ENCODE assay signal across 26 cellular contexts in the genomic region with DNA sequence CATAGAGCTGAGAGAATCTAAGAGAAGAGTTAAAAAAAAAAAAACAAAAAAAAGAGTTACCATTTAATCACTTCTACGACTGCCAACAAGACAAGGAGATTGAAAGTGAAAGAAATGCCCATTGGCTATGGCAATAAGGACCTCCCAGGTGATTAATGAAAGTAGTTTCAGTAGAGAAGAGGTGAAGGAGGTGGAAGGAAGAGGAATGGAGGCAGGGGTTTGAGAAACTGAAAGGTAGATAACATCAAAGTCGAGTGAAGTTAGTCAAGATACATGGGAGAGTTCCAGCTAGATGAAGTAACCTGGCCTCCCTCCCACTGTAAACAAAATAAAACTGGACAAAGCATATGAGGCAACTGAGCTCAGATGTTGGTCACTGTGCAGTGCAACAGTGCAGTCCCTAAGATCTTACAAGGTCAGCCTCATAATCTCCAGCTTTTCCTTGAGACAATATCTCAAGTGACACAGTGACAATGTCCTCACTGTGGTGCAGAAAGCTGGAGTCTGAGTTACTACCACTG.
DNase-seq lines count a peak whose midpoint lies in the region; ATAC-seq, FAIRE-seq and TF ChIP-seq lines count a peak whose summit lies in the region.
"Had no signal": no experiment of that assay in that cellular context is flagged by ENCODE, and none has a peak within 500 bp of the region (broad histone marks: within the 10 kb centered on the region; RNA-seq: fewer than 3 reads in every experiment).

No MANE protein-coding gene starts in this region.

- intact Hi-C loops in right lobe of liver (cut with DNase I) (no loop called here), HepG2 (cut with micrococcal nuclease; ENCODE audit: unreplicated experiment) (no loop called here)

- no peaks in the 10 kb centered on the region for H3K36me3 ChIP-seq in right lobe of liver
- H3K36me3 ChIP-seq in HepG2 (replicated peaks in 1 of 2; ENCODE audit: control insufficient read depth in 1 of 2, insufficient read depth in 2 of 2, low read length in 2 of 2), result no peaks in the 10 kb centered on the region
- H3K36me3 ChIP-seq in MM.1S (replicated peaks; ENCODE audit: insufficient read depth, low read length), result no peaks in the 10 kb centered on the region
- H3K36me3 ChIP-seq: MG63, Peyer's patch had no signal

- H3K9me3 ChIP-seq in right lobe of liver (no peaks in the 10 kb centered on the region), HepG2 (ENCODE audit: low read length) (no peaks in the 10 kb centered on the region), MM.1S (replicated peaks; ENCODE audit: insufficient read depth, low read length) (no peaks in the 10 kb centered on the region)
- H3K9me3 ChIP-seq: MG63, Peyer's patch had no signal

- H4K20me1 ChIP-seq in HepG2 (ENCODE audit: insufficient read depth, low read length) (no peaks in the 10 kb centered on the region), MM.1S (ENCODE audit: insufficient read depth, low read length) (no peaks in the 10 kb centered on the region)

- no peak overlapping the region for H3K4me3 ChIP-seq in right lobe of liver
- no peak overlapping the region for H3K4me3 ChIP-seq in HepG2 (replicated peaks in 1 of 3; ENCODE audit: insufficient read depth in 1 of 3, low read depth in 2 of 3, low read length in 3 of 3)
- no peak overlapping the region for H3K4me3 ChIP-seq in MM.1S (ENCODE audit: low read length)
- H3K4me3 ChIP-seq: GM23248, K562, MG63, Peyer's patch, SK-N-MC had no signal

- POLR2A ChIA-PET in HepG2 (lab: Yijun Ruan, JAX), result no interaction called here

- no peak for FAIRE-seq in HepG2 (lab: Jason Lieb, UNC)
- FAIRE-seq: D721Med, K562 had no signal

- CTCF ChIA-PET in HepG2 (lab: Yijun Ruan, JAX; ENCODE audit: low intra/inter-chr PET ratio, low total read pairs), result no interaction called here

- no TSS peak for BruUV-seq in HepG2 (replicated peaks; lab: Mats Ljungman, UMichigan)

- H3K27ac ChIP-seq in right lobe of liver (no peak overlapping the region), HepG2 (ENCODE audit: extremely low read length, insufficient read depth, low read length) (no peak overlapping the region), MM.1S (ENCODE audit: low read length) (no peak overlapping the region)
- H3K27ac ChIP-seq: GM23248, Peyer's patch, SK-N-MC had no signal

- no peaks in the 10 kb centered on the region for H3K27me3 ChIP-seq in right lobe of liver
- H3K27me3 ChIP-seq in HepG2 (ENCODE audit: control insufficient read depth in 1 of 2, insufficient read depth in 2 of 2, low read length in 2 of 2), result no peaks in the 10 kb centered on the region; a peak in 1 of 5 replicates
- H3K27me3 ChIP-seq in MM.1S (replicated peaks; ENCODE audit: insufficient read depth, low read length), result no peaks in the 10 kb centered on the region
- H3K27me3 ChIP-seq: MG63, Peyer's patch had no signal

- 30% methylated on average over 2 of the region's 2 CpGs for WGBS in right lobe of liver (ENCODE audit: insufficient coverage, low coverage, low lambda C conversion rate, missing lambda C conversion rate)
- WGBS in HepG2 (ENCODE audit: low lambda C conversion rate), result 0% methylated on average over 2 of the region's 2 CpGs

- no peaks in the 10 kb centered on the region for H3F3A ChIP-seq in MM.1S (ENCODE audit: insufficient read depth, low read length)

- no peaks in the 10 kb centered on the region for H3K79me2 ChIP-seq in HepG2 (ENCODE audit: insufficient read depth, low read length)
- no peaks in the 10 kb centered on the region for H3K79me2 ChIP-seq in MM.1S (ENCODE audit: low read length)

- H3K9ac ChIP-seq in HepG2 (ENCODE audit: insufficient read depth, low read depth, low read length), result no peak overlapping the region
- H3K9ac ChIP-seq in MM.1S (ENCODE audit: low read length), result no peak overlapping the region
- H3K9ac ChIP-seq: GM23248 had no signal

- in situ Hi-C loops in HepG2 (cut with HindIII; ENCODE audit: extremely low pct_ligation_motif_present, low pct_unique_long_range_greater_than_20kb), result no loop called here

- TF ChIP-seq CTCF in right lobe of liver (IDR thresholded peaks at IDR 0.05) (no peak), HepG2 (CRISPR knock-in tag; IDR thresholded peaks at IDR 0.05) (no peak), MM.1S (IDR thresholded peaks at IDR 0.05; ENCODE audit: low read length) (no peak)

- H3K4me1 ChIP-seq in right lobe of liver, result no peaks in the 10 kb centered on the region
- H3K4me1 ChIP-seq in HepG2 (ENCODE audit: insufficient read depth, low read length), result no peaks in the 10 kb centered on the region
- no peaks in the 10 kb centered on the region for H3K4me1 ChIP-seq in MM.1S (ENCODE audit: low read length)
- H3K4me1 ChIP-seq: Peyer's patch had no signal

- TF ChIP-seq RAD21 in HepG2 (CRISPR knock-in tag; IDR thresholded peaks at IDR 0.05), result no peak

- H3K9me2 ChIP-seq in MM.1S (replicated peaks; ENCODE audit: insufficient read depth, low read length), result no peaks in the 10 kb centered on the region

- ATAC-seq in right lobe of liver (peak in 3 of 4 donors; percentile 40 to 69 (median 63)), HepG2 (no peak), left lobe of liver (peak; percentile 52), GM19463 (IDR thresholded peaks at IDR 0.05; ENCODE audit: unreplicated experiment) (no peak)
- ATAC-seq: K562 had no signal

- no peak for TF ChIP-seq POLR2A in right lobe of liver (IDR thresholded peaks at IDR 0.05)
- TF ChIP-seq POLR2A in HepG2 (IDR thresholded peaks at IDR 0.05; ENCODE audit: insufficient read depth in 1 of 2, low read depth in 2 of 2, low read length in 2 of 2), result no peak

- no peak overlapping the region for H2AFZ ChIP-seq in HepG2 (ENCODE audit: low read length)
- peak overlapping the region; percentile 48; the same call in 1 of the 2 replicates for H2AFZ ChIP-seq in MM.1S (ENCODE audit: low read length)
- H2AFZ ChIP-seq: GM23248 had no signal

- DNase-seq in right lobe of liver, result no peak
- DNase-seq in HepG2 (ENCODE audit: low spot score), result no peak
- peak; percentile 50 for DNase-seq in MM.1S
- DNase-seq in left lobe of liver (ENCODE audit: low spot score), result no peak
- no peak for DNase-seq in HCEC 1CT
- no peak for DNase-seq in stimulated activated CD4-positive, alpha-beta T cell treated with anti-CD3 and anti-CD28 coated beads, Interleukin-4, amount 100 ng/mL, for 4 hours
- DNase-seq: CD4-positive, CD25-positive, alpha-beta regulatory T cell; GM23248; H7; Kasumi-1; MG63; NCI-H1048; NCI-H1417; NCI-H1694; NCI-H2081 treated with DMSO at 0.1 percent for 48 hours; NCI-H2171; NCI-H226; NCI-H510A; NCI-H69; OCI-M1; Peyer's patch; SIG-M5 had no signal

- H3K4me2 ChIP-seq in HepG2 (ENCODE audit: low read depth, low read length) (no peak overlapping the region), MM.1S (ENCODE audit: low read depth, low read length) (peak overlapping the region; percentile 29; the same call in 1 of the 2 replicates)

- TF ChIP-seq EP300 in HepG2 (IDR thresholded peaks at IDR 0.05; ENCODE audit: low read depth in 2 of 2, low read length in 2 of 2), result no peak
- no peak for TF ChIP-seq EP300 in HepG2 (CRISPR knock-in tag; IDR thresholded peaks at IDR 0.05; ENCODE audit: borderline replicate concordance)

TF ChIP-seq in HepG2, 621 proteins besides CTCF, POLR2A, EP300 and RAD21:
- TF ChIP-seq RXRA (CRISPR knock-in tag; IDR thresholded peaks at IDR 0.05) (no peak), ZNF672 (CRISPR knock-in tag; IDR thresholded peaks at IDR 0.05) (no peak)

Comparison
In these comparisons a context has a peak if more than half of its experiments do, and no peak if none do; other contexts are left out.
1. ATAC-seq: peak in right lobe of liver (3 of 4) and left lobe of liver (single experiment); none in HepG2 (single experiment) and GM19463 (single experiment).